In genomic region chr3:168794427-168794826, GRCh38 we compare ENCODE assay signal across 19 cellular contexts.
"Had no signal": no experiment of that assay in that cellular context is flagged by ENCODE, and none has a peak within 500 bp of the region (broad histone marks: within the 10 kb centered on the region; RNA-seq: fewer than 3 reads in every experiment).

No MANE protein-coding gene starts in this region.

- DNase-seq: activated CD4-positive, alpha-beta memory T cell treated with anti-CD3 and anti-CD28 coated beads for 36 hours; activated CD4-positive, alpha-beta T cell treated with anti-CD3 and anti-CD28 coated beads for 4 hours; activated CD4-positive, CD25-positive, alpha-beta regulatory T cell; activated naive CD4-positive, alpha-beta T cell treated with Interleukin-2 at 50 U/mL for 16 hours; activated naive CD8-positive, alpha-beta T cell treated with anti-CD3 and anti-CD28 coated beads for 36 hours; activated T-cell treated with anti-CD3 and anti-CD28 coated beads, Interleukin-2, amount 50 U/mL, for 48 hours; esophagus squamous epithelium; heart left ventricle; islet precursor cell; left cardiac atrium; ovary; right cardiac atrium; stimulated activated CD4-positive, alpha-beta T cell treated with anti-CD3 and anti-CD28 coated beads, Interleukin-12 subunit alpha, Interleukin-12 subunit beta, amount 100 ng/mL, for 4 hours; stomach; T1000 had no signal

- H3K36me3 ChIP-seq: esophagus squamous epithelium, gastroesophageal sphincter, heart left ventricle, ovary, prostate gland, stomach, suprapubic skin, tibial nerve had no signal

- H3K9me3 ChIP-seq: esophagus squamous epithelium, gastroesophageal sphincter, heart left ventricle, ovary, prostate gland, stomach, suprapubic skin, tibial nerve had no signal

- H3K27ac ChIP-seq: esophagus squamous epithelium, gastroesophageal sphincter, heart left ventricle, ovary, prostate gland, stomach, suprapubic skin, tibial nerve had no signal

- H3K27me3 ChIP-seq: esophagus squamous epithelium, gastroesophageal sphincter, heart left ventricle, ovary, stomach, suprapubic skin, tibial nerve had no signal

- H3K4me3 ChIP-seq: esophagus squamous epithelium, gastroesophageal sphincter, heart left ventricle, ovary, prostate gland, stomach, suprapubic skin, tibial nerve had no signal

- H3K4me1 ChIP-seq: esophagus squamous epithelium, gastroesophageal sphincter, heart left ventricle, prostate gland, stomach, suprapubic skin, tibial nerve had no signal
